Comparison of ENCODE assay signal across 13 cellular contexts in the genomic region with DNA sequence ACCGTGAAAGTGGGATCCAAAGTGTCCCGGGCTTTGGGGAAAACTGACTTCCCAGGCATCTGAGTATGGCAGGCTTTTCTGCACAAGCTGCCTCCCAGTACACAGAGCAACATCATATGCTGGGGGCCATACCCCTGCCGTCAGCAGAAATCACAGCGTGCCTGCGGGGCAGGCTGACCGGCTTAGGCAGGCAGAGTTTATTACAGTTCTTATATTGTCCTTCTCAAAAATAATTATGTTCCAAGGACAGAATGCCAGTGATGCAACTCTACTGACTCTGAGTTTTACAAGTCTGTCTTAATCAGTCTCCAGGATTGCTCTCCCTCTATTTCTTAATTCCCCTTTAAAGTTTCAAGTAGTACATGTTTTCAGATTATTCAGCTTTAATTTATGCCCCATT. TPM values are rescaled to one million over a fixed set of nuclear protein-coding genes. Genes with fewer than 3 reads are reported as not detected.
DNase-seq lines count a peak whose midpoint lies in the region; TF ChIP-seq lines count a peak whose summit lies in the region.
"Had no signal": no experiment of that assay in that cellular context is flagged by ENCODE, and none has a peak within 500 bp of the region (broad histone marks: within the 10 kb centered on the region; RNA-seq: fewer than 3 reads in every experiment).

No MANE protein-coding gene starts in this region.

- WGBS in mesodermal cell (ENCODE audit: insufficient coverage in 2 of 2), 2 experiments = 93 to 100% methylated on average over 2 to 4 of the region's 6 CpGs

- no peak for TF ChIP-seq POLR2A in NB4 (IDR thresholded peaks at IDR 0.05; ENCODE audit: extremely low read depth, insufficient read length)

- H3K9me3 Mint-ChIP-seq in osteocyte (ENCODE audit: unreplicated experiment) = no peaks in the 10 kb centered on the region

- H3K27ac ChIP-seq in mesodermal cell (ENCODE audit: low read depth, low read length, severe bottlenecking) = peak overlapping the region; percentile 81

- no peaks in the 10 kb centered on the region for H3K36me3 Mint-ChIP-seq in osteocyte (ENCODE audit: unreplicated experiment)

- peak; percentile 63 for DNase-seq in COLO829 (ENCODE audit: low spot score)
- DNase-seq in NB4 (ENCODE audit: low read depth) = peak; percentile 8
- DNase-seq in astrocyte of the hippocampus (ENCODE audit: low read depth, low spot score) = peak; percentile 6
- no peak for DNase-seq in NCI-H187 (lab: John Stamatoyannopoulos, UW)
- DNase-seq in osteocyte (ENCODE audit: extremely low spot score, unreplicated experiment) = no peak
- DNase-seq in LoVo (ENCODE audit: low spot score) = no peak
- no peak for DNase-seq in NCI-H510A treated with DMSO at 0.1 percent for 48 hours (lab: John Stamatoyannopoulos, UW)
- DNase-seq: activated CD4-positive, CD25-positive, alpha-beta regulatory T cell; DMS53; glutamatergic neuron; NK-92 treated with Interleukin-12 subunit alpha and Interleukin-12 subunit beta, amount 100 ng/mL, for 24 hours had no signal

- H3K27ac Mint-ChIP-seq in osteocyte (ENCODE audit: unreplicated experiment) = no peak overlapping the region

- H3K4me3 Mint-ChIP-seq in osteocyte (ENCODE audit: unreplicated experiment) = no peak overlapping the region

- H3K4me3 ChIP-seq in NB4 (ENCODE audit: low read depth, low read length) = no peak overlapping the region
- no peak overlapping the region for H3K4me3 ChIP-seq in mesodermal cell (ENCODE audit: extremely low read depth, insufficient read depth, low read length, poor library complexity, severe bottlenecking)

- TF ChIP-seq CTCF in NB4 (IDR thresholded peaks at IDR 0.05; ENCODE audit: low read depth, low read length) (no peak), osteocyte (IDR thresholded peaks at IDR 0.05) (no peak)

- peaks cover 19% of the 10 kb centered on the region for H3K4me1 ChIP-seq in mesodermal cell (ENCODE audit: control insufficient read depth, insufficient read depth, low read length, poor library complexity, severe bottlenecking)

- H3K4me1 Mint-ChIP-seq in osteocyte (ENCODE audit: unreplicated experiment) = peaks cover 10% of the 10 kb centered on the region

- H3K27me3 Mint-ChIP-seq in osteocyte (ENCODE audit: unreplicated experiment) = peaks cover 8% of the 10 kb centered on the region

- no peaks in the 10 kb centered on the region for H3K36me3 ChIP-seq in mesodermal cell (ENCODE audit: control insufficient read depth, insufficient read depth, low read length)

- no peaks in the 10 kb centered on the region for H3K9me3 ChIP-seq in mesodermal cell (ENCODE audit: control insufficient read depth, low read length)

RNA-seq across cellular contexts. Expression of a gene that starts 37.0 kb away (rescaled TPM):
- not detected for polyA plus RNA-seq in mesodermal cell (2013, experiment 1 of 2)
- not detected for polyA plus RNA-seq in mesodermal cell (2013, experiment 2 of 2)
- not detected in 2 replicates for total RNA-seq in osteocyte
- total RNA-seq: cardiac septum had no signal

Comparison
In these comparisons a context has a peak if more than half of its experiments do, and no peak if none do; other contexts are left out.
1. DNase-seq: peak in COLO829 (single experiment), NB4 (single experiment) and astrocyte of the hippocampus (single experiment); none in NCI-H187 (0 of 2), osteocyte (single experiment), LoVo (single experiment) and NCI-H510A treated with DMSO at 0.1 percent for 48 hours (single experiment).